ENCODE assay signal across 4 cellular contexts in the genomic region with DNA sequence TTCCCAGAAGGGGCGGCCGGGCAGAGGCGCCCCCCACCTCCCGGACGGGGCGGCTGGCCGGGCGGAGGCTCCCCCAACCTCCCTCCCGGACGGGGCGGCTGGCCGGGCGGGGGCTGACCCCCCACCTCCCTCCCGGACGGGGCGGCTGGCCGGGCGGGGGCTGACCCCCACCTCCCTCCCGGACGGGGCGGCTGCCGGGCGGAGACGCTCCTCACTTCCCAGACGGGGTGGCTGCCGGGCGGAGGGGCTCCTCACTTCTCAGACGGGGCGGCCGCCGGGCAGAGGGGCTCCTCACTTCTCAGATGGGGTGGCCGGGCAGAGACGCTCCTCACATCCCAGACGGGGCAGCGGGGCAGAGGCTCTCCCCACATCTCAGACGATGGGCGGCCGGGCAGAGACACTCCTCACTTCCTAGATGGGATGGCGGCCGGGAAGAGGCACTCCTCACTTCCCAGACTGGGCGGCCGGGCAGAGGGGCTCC. TPM values are rescaled to one million over a fixed set of nuclear protein-coding genes. Genes with fewer than 3 reads are reported as not detected.
"Had no signal": no experiment of that assay in that cellular context is flagged by ENCODE, and none has a peak within 500 bp of the region (broad histone marks: within the 10 kb centered on the region; RNA-seq: fewer than 3 reads in every experiment).

No MANE protein-coding gene starts in this region.

RNA-seq across cellular contexts. Expression of a gene that starts 43.5 kb away (rescaled TPM):
- total RNA-seq: GM23248, H4, H9, HFFc6 had no signal
